8 cellular contexts compared by ENCODE assay signal in the genomic region with DNA sequence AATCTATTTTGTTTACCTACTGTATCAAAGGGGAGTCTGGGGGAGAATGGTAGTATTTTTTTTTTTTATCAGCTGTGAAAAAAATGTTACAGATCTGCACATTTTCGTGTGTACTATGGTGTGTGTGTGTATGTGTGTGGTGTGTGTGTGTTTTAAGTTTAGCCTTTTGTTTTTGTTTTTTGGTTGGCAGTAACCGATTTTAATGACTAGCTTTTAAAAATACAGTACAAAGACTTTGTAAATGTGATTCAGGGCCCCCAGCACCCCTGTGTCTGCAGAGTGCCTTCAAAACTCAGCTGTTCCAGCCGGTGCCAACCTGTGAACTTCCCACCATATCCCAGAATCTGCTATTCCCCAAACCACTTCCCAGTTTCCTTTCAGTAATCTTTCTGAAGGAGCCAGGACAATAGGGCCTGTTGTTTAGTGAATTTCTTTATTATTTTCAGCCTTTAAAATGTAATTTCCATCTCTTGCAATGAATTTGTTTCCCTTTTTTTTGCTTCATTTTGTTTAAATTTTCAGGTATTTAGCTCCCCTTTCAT. TPM values are rescaled to one million over a fixed set of nuclear protein-coding genes. Genes with fewer than 3 reads are reported as not detected.
DNase-seq lines count a peak whose midpoint lies in the region; ATAC-seq and TF ChIP-seq lines count a peak whose summit lies in the region.

No MANE protein-coding gene starts in this region.

- H3K4me1 ChIP-seq in GM23248 (ENCODE audit: insufficient read depth) (peaks cover 30% of the 10 kb centered on the region), gastrocnemius medialis (peaks cover 19% of the 10 kb centered on the region in 2 donors)

- H3K9me3 ChIP-seq in GM23248 (ENCODE audit: low read depth), result no peaks in the 10 kb centered on the region
- no peaks in the 10 kb centered on the region for H3K9me3 ChIP-seq in SU-DHL-6 (ENCODE audit: insufficient read depth, low read length)
- no peaks in the 10 kb centered on the region for H3K9me3 ChIP-seq in gastrocnemius medialis

- TF ChIP-seq CTCF in SU-DHL-6 (IDR thresholded peaks at IDR 0.05; ENCODE audit: insufficient read depth, low read length, poor library complexity, severe bottlenecking) (no peak), foreskin fibroblast (IDR thresholded peaks at IDR 0.05; ENCODE audit: low read depth, low read length) (no peak), gastrocnemius medialis (IDR thresholded peaks at IDR 0.05 in 4 of 5, conservative IDR thresholded peaks at IDR 0.05 in 1 of 5) (no peak)

- H3K27me3 ChIP-seq in GM23248 (replicated peaks; ENCODE audit: insufficient read depth), result no peaks in the 10 kb centered on the region
- no peaks in the 10 kb centered on the region for H3K27me3 ChIP-seq in SU-DHL-6 (ENCODE audit: low read length)
- H3K27me3 ChIP-seq in gastrocnemius medialis, result no peaks in the 10 kb centered on the region

- no peak for ATAC-seq in gastrocnemius medialis

- H3K9me2 ChIP-seq in GM23248 (ENCODE audit: insufficient read depth), result no peaks in the 10 kb centered on the region
- no peaks in the 10 kb centered on the region for H3K9me2 ChIP-seq in SU-DHL-6 (replicated peaks; ENCODE audit: insufficient read depth, low read length)

- H3K79me2 ChIP-seq in GM23248 (ENCODE audit: insufficient read depth) (peaks cover 69% of the 10 kb centered on the region), SU-DHL-6 (ENCODE audit: insufficient read depth, low read length) (peaks cover 65% of the 10 kb centered on the region)

- H3K36me3 ChIP-seq in GM23248 (ENCODE audit: low read depth), result no peaks in the 10 kb centered on the region
- H3K36me3 ChIP-seq in SU-DHL-6 (ENCODE audit: low read length), result 0 out of 2 replicates have a peak, but pooled peaks cover 6% of the 10 kb centered on the region
- H3K36me3 ChIP-seq in gastrocnemius medialis, result no peaks in the 10 kb centered on the region

- H3K4me3 ChIP-seq in GM23248 (peak overlapping the region; percentile 97), SU-DHL-6 (ENCODE audit: insufficient read depth, low read length, poor library complexity, severe bottlenecking) (peak overlapping the region; percentile 89), foreskin fibroblast (ENCODE audit: low read depth in 1 of 2, low read length in 2 of 2) (peak overlapping the region; percentile 90 to 94), gastrocnemius medialis (peak overlapping the region; percentile 76 to 88 (median 81))

- peaks cover 12% of the 10 kb centered on the region; the same call in 1 of the 2 replicates for H3F3A ChIP-seq in GM23248 (ENCODE audit: insufficient read depth)
- H3F3A ChIP-seq in SU-DHL-6 (ENCODE audit: insufficient read depth), result no peaks in the 10 kb centered on the region; the same call in 1 of the 2 replicates

- TF ChIP-seq POLR2A in gastrocnemius medialis (IDR thresholded peaks at IDR 0.05), result no peak

- DNase-seq in GM23248, result peak; percentile 15
- no peak for DNase-seq in foreskin fibroblast
- DNase-seq in gastrocnemius medialis, result no peak
- DNase-seq in NCI-H187 (lab: John Stamatoyannopoulos, UW), result no peak
- DNase-seq in LoVo (ENCODE audit: low spot score), result no peak
- DNase-seq in SW480 (ENCODE audit: low spot score), result no peak
- DNase-seq in DMS153 (lab: John Stamatoyannopoulos, UW), result no peak

- H3K27ac ChIP-seq in GM23248 (peak overlapping the region; percentile 73; the same call in 1 of the 2 replicates), SU-DHL-6 (ENCODE audit: low read depth, low read length) (no peak overlapping the region), gastrocnemius medialis (peak overlapping the region in 1 of 4 donors; percentile 13)

- in situ Hi-C loops in GM23248 (cut with MboI), result loop anchor here (10.0 to 25.0 kb wide), 4 partner anchors 119 to 598 kb away; no protein-coding TSS in a partner anchor
- in situ Hi-C loops in gastrocnemius medialis (cut with MboI; ENCODE audit: low sequenced_read_pairs in 4 of 4), result no loop called here

- H3K4me2 ChIP-seq in GM23248 (ENCODE audit: unreplicated experiment), result peak overlapping the region; percentile 86
- H3K4me2 ChIP-seq in SU-DHL-6 (ENCODE audit: low read depth, low read length, poor library complexity, severe bottlenecking), result peak overlapping the region; percentile 88

- peaks cover 8% of the 10 kb centered on the region; the same call in 1 of the 2 replicates for H4K20me1 ChIP-seq in GM23248 (ENCODE audit: insufficient read depth)
- peaks cover 36% of the 10 kb centered on the region for H4K20me1 ChIP-seq in SU-DHL-6 (ENCODE audit: low read depth, low read length)

- WGBS in GM23248 (ENCODE audit: low coverage in 1 of 2, low lambda C conversion rate in 2 of 2, missing lambda C conversion rate in 2 of 2), 2 experiments, result 1 to 5% methylated on average over 3 of the region's 3 CpGs

- H3K9ac ChIP-seq in GM23248, result peak overlapping the region; percentile 87
- peak overlapping the region; percentile 79 for H3K9ac ChIP-seq in SU-DHL-6 (ENCODE audit: low read length)

- intact Hi-C loops in gastrocnemius medialis (cut with DNase I; ENCODE audit: low total_unique reads), result loop anchor here (10.0 kb wide), 1 partner anchor 1161 kb away; the partner anchor contains the start of gene DHX36

- H2AFZ ChIP-seq in GM23248 (no peak overlapping the region), SU-DHL-6 (ENCODE audit: low read depth, low read length, severe bottlenecking) (no peak overlapping the region)

RNA-seq across cellular contexts. Expression of gene RAP2B, which starts 2.1 kb away (rescaled TPM):
- 10.9 and 12.9 TPM in 2 replicates for total RNA-seq in GM23248 (2014; rRNA removed; shearing (Covaris generic))
- 13.1 and 13.2 TPM in 2 replicates for polyA plus RNA-seq in GM23248 (2016; fragmentation: Nextera tagmentation; extraction: Ambion mirVana)
- 1 to 10 TPM; 1.5 to 2.0 (median 1.7) TPM for total RNA-seq in gastrocnemius medialis
